8 cellular contexts compared by ENCODE assay signal in genomic region chr17:16381496-16381820, GRCh38. TPM values are rescaled to one million over a fixed set of nuclear protein-coding genes. Genes with fewer than 3 reads are reported as not detected.
DNase-seq lines count a peak whose midpoint lies in the region; ATAC-seq and TF ChIP-seq lines count a peak whose summit lies in the region.

No MANE protein-coding gene starts in this region.

- H3K27ac Mint-ChIP-seq in activated naive CD4-positive, alpha-beta T cell treated with anti-CD3 and anti-CD28 coated beads, Interleukin-2, amount 10 ng/mL, durations not matched to agents 7 days and 5 days: peak overlapping the region; percentile 93

- peak overlapping the region; percentile 97 for H3K9ac ChIP-seq in iPS-18a (ENCODE audit: low read length)

- peaks cover 37% of the 10 kb centered on the region for H3K36me3 Mint-ChIP-seq in activated naive CD4-positive, alpha-beta T cell treated with anti-CD3 and anti-CD28 coated beads, Interleukin-2, amount 10 ng/mL, durations not matched to agents 7 days and 5 days

- peaks cover 43% of the 10 kb centered on the region for H3K4me1 Mint-ChIP-seq in activated naive CD4-positive, alpha-beta T cell treated with anti-CD3 and anti-CD28 coated beads, Interleukin-2, amount 10 ng/mL, durations not matched to agents 7 days and 5 days

- H3K27me3 ChIP-seq in iPS-18a (ENCODE audit: control insufficient read depth, insufficient read depth, low read length): no peaks in the 10 kb centered on the region

- H3K9me3 ChIP-seq in iPS-18a (ENCODE audit: control insufficient read depth, low read depth, low read length): no peaks in the 10 kb centered on the region

- no peak for TF ChIP-seq CTCF in GM12864 (IDR thresholded peaks at IDR 0.05; ENCODE audit: low read depth, low read length, missing control alignments)

- peaks cover 20% of the 10 kb centered on the region for H3K36me3 ChIP-seq in iPS-18a (ENCODE audit: control insufficient read depth, low read depth, low read length)

- H3K4me3 ChIP-seq in GM12864 (ENCODE audit: low read depth, low read length): peak overlapping the region; percentile 87
- H3K4me3 ChIP-seq in iPS-18a (ENCODE audit: low read length): peak overlapping the region; percentile 100

- ATAC-seq in HG03280 (IDR thresholded peaks at IDR 0.05; ENCODE audit: unreplicated experiment) (peak; percentile 2), GM19328 (IDR thresholded peaks at IDR 0.05; ENCODE audit: unreplicated experiment) (no peak)

- CTCF ChIA-PET in activated naive CD4-positive, alpha-beta T cell treated with anti-CD3 and anti-CD28 coated beads, Interleukin-2, amount 10 ng/mL, durations not matched to agents 7 days and 5 days (lab: Charles Lee): interaction anchor here (1.8 to 2.8 kb wide), 2 partner anchors 17 to 34 kb away, joined by 7 to 15 read pairs; partner anchors contain the start of gene TRPV2

- H3K27me3 Mint-ChIP-seq in activated naive CD4-positive, alpha-beta T cell treated with anti-CD3 and anti-CD28 coated beads, Interleukin-2, amount 10 ng/mL, durations not matched to agents 7 days and 5 days: peaks cover 14% of the 10 kb centered on the region

- peaks cover 1% of the 10 kb centered on the region for H3K9me3 Mint-ChIP-seq in activated naive CD4-positive, alpha-beta T cell treated with anti-CD3 and anti-CD28 coated beads, Interleukin-2, amount 10 ng/mL, durations not matched to agents 7 days and 5 days

- H3K4me1 ChIP-seq in iPS-18a (ENCODE audit: control insufficient read depth, low read depth, low read length): no peaks in the 10 kb centered on the region

- H3K4me3 Mint-ChIP-seq in activated naive CD4-positive, alpha-beta T cell treated with anti-CD3 and anti-CD28 coated beads, Interleukin-2, amount 10 ng/mL, durations not matched to agents 7 days and 5 days: peak overlapping the region; percentile 89

- peak overlapping the region; percentile 93 for H3K27ac ChIP-seq in iPS-18a (ENCODE audit: low read length)

- peak; percentile 22 for DNase-seq in GM12864 (ENCODE audit: low read depth)
- no peak for DNase-seq in activated naive CD4-positive, alpha-beta T cell treated with anti-CD3 and anti-CD28 coated beads, Interleukin-2, amount 10 ng/mL, durations not matched to agents 7 days and 5 days
- DNase-seq in stimulated activated CD4-positive, alpha-beta T cell treated with anti-CD3 and anti-CD28 coated beads, Interleukin-4, amount 100 ng/mL, for 24 hours: peak; percentile 57
- DNase-seq in NCI-H2227 treated with DMSO at 0.1 percent for 48 hours (lab: John Stamatoyannopoulos, UW): no peak
- no peak for DNase-seq in H4 (ENCODE audit: low spot score)

RNA-seq across cellular contexts. Expression of gene UBB, which starts 0.6 kb away (rescaled TPM):
- total RNA-seq in H4 (2014; rRNA removed; shearing (Covaris generic)): 1,938 and 1,951 TPM in 2 replicates

RNA-seq across cellular contexts. Expression of gene CENPV, which starts 28.2 kb away (rescaled TPM):
- total RNA-seq in H4 (2014; rRNA removed; shearing (Covaris generic)): 33.5 and 42.3 TPM in 2 replicates

RNA-seq across cellular contexts. Expression of gene TRPV2, which starts 33.9 kb away (rescaled TPM):
- total RNA-seq in H4 (2014; rRNA removed; shearing (Covaris generic)): 4.8 and 5.5 TPM in 2 replicates

Comparison
In these comparisons a context has a peak if more than half of its experiments do, and no peak if none do; other contexts are left out.
1. DNase-seq: peak in GM12864 (single experiment) and stimulated activated CD4-positive, alpha-beta T cell treated with anti-CD3 and anti-CD28 coated beads, Interleukin-4, amount 100 ng/mL, for 24 hours (single experiment); none in activated naive CD4-positive, alpha-beta T cell treated with anti-CD3 and anti-CD28 coated beads, Interleukin-2, amount 10 ng/mL, durations not matched to agents 7 days and 5 days (single experiment), NCI-H2227 treated with DMSO at 0.1 percent for 48 hours (single experiment) and H4 (single experiment).